Comparison of ENCODE assay signal across 24 cellular contexts in genomic region chr12:13780453-13780852, GRCh38.
"Had no signal": no experiment of that assay in that cellular context is flagged by ENCODE, and none has a peak within 500 bp of the region (broad histone marks: within the 10 kb centered on the region; RNA-seq: fewer than 3 reads in every experiment).

No MANE protein-coding gene starts in this region.

- H3K9me3 ChIP-seq: gastrocnemius medialis, heart right ventricle, pancreas, suprapubic skin, thyroid gland, upper lobe of right lung had no signal

- ATAC-seq: gastrocnemius medialis; heart right ventricle; left lobe of liver; natural killer cell; pancreas; right cardiac atrium; stimulated activated effector memory CD8-positive, alpha-beta T cell treated with anti-CD3 and anti-CD28 coated beads, Interleukin-12 subunit alpha, Interleukin-12 subunit beta, amount 100 ng/mL, for 72 hours; stimulated activated naive CD8-positive, alpha-beta T cell treated with anti-CD3 and anti-CD28 coated beads, Interleukin-15, Interleukin-2, amounts not matched to agents 100 U/mL and 50 U/mL, for 24 hours; upper lobe of right lung had no signal

- H3K4me1 ChIP-seq: gastrocnemius medialis, heart right ventricle, neural progenitor cell, pancreas, suprapubic skin, thyroid gland, upper lobe of right lung had no signal

- H3K27ac Mint-ChIP-seq: dendritic cell treated with granulocyte-macrophage colony-stimulating factor and Interleukin-4, amounts not matched to agents 40 ng/mL and 50 ng/mL, for 4 days; natural killer cell; neural progenitor cell; progenitor cell of endocrine pancreas; stimulated activated effector memory CD8-positive, alpha-beta T cell treated with anti-CD3 and anti-CD28 coated beads, Interleukin-12 subunit alpha, Interleukin-12 subunit beta, amount 100 ng/mL, for 72 hours had no signal

- H3K4me2 ChIP-seq: neural progenitor cell, smooth muscle cell had no signal

- DNase-seq: cerebellar nuclear complex; erythroblast; gastrocnemius medialis; heart right ventricle; islet precursor cell; mammary epithelial cell; natural killer cell; nucleus accumbens; pancreas; right cardiac atrium; stimulated activated CD4-positive, alpha-beta T cell treated with anti-CD3 and anti-CD28 coated beads, Interleukin-4, amount 100 ng/mL, for 1 hour; stimulated activated CD8-positive, alpha-beta memory T cell treated with anti-CD3 and anti-CD28 coated beads, Interleukin-4, amount 100 ng/mL, for 48 hours; stimulated activated naive CD8-positive, alpha-beta T cell treated with anti-CD3 and anti-CD28 coated beads, Interleukin-15, Interleukin-2, amounts not matched to agents 100 U/mL and 50 U/mL, for 24 hours; thyroid gland; upper lobe of right lung had no signal

- H3K27me3 ChIP-seq: gastrocnemius medialis, neural progenitor cell, pancreas, suprapubic skin, thyroid gland, upper lobe of right lung had no signal

- H3K4me3 Mint-ChIP-seq: dendritic cell treated with granulocyte-macrophage colony-stimulating factor and Interleukin-4, amounts not matched to agents 40 ng/mL and 50 ng/mL, for 4 days; natural killer cell; neural progenitor cell; stimulated activated effector memory CD8-positive, alpha-beta T cell treated with anti-CD3 and anti-CD28 coated beads, Interleukin-12 subunit alpha, Interleukin-12 subunit beta, amount 100 ng/mL, for 72 hours had no signal

- H3K9me3 Mint-ChIP-seq: dendritic cell treated with granulocyte-macrophage colony-stimulating factor and Interleukin-4, amounts not matched to agents 40 ng/mL and 50 ng/mL, for 4 days; neural progenitor cell had no signal

- H3K4me1 Mint-ChIP-seq: natural killer cell; neural progenitor cell; stimulated activated effector memory CD8-positive, alpha-beta T cell treated with anti-CD3 and anti-CD28 coated beads, Interleukin-12 subunit alpha, Interleukin-12 subunit beta, amount 100 ng/mL, for 72 hours had no signal

- H3K4me3 ChIP-seq: gastrocnemius medialis, heart right ventricle, neural progenitor cell, pancreas, smooth muscle cell, suprapubic skin, thyroid gland, upper lobe of right lung had no signal

- H3K27ac ChIP-seq: gastrocnemius medialis, heart right ventricle, neural progenitor cell, pancreas, suprapubic skin, thyroid gland, upper lobe of right lung had no signal

- H3K9ac ChIP-seq: neural progenitor cell had no signal

- H3K36me3 ChIP-seq: gastrocnemius medialis, heart right ventricle, neural progenitor cell, pancreas, suprapubic skin, thyroid gland, upper lobe of right lung had no signal

- H3K36me3 Mint-ChIP-seq: natural killer cell; neural progenitor cell; stimulated activated effector memory CD8-positive, alpha-beta T cell treated with anti-CD3 and anti-CD28 coated beads, Interleukin-12 subunit alpha, Interleukin-12 subunit beta, amount 100 ng/mL, for 72 hours had no signal

- FAIRE-seq: colon, endothelial cell of umbilical vein, pancreas had no signal

- H2AFZ ChIP-seq: neural progenitor cell had no signal
